ENCODE assay signal across 1 cellular context in the genomic region with DNA sequence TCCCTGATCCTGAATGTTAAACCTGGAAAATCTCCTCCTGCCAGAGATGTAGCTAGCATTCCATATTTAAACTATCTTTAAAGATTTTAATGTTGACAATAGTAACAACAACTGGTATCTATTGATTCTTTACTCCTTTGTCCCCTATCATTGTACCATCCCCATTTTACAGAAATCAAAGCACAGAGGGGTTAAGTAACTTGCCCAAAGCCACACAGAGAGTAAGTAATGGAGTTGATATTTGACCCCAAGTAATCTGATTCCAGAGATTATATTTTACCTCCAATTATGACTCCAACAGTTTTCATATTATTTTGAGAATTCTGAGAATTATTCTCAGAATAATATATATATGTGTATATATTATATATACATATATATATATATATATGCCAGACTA.
TF ChIP-seq lines count a peak whose summit lies in the region.

No MANE protein-coding gene starts in this region.

TF ChIP-seq in HepG2, 621 proteins besides CTCF, POLR2A, EP300 and RAD21:
- TF ChIP-seq ADNP (CRISPR knock-in tag; IDR thresholded peaks at IDR 0.05) (no peak), NBN (conservative IDR thresholded peaks at IDR 0.05) (no peak), ZNF772 (CRISPR knock-in tag; IDR thresholded peaks at IDR 0.05) (no peak), SNAPC2 (CRISPR knock-in tag; IDR thresholded peaks at IDR 0.05) (no peak), MTA3 (CRISPR knock-in tag; IDR thresholded peaks at IDR 0.05) (no peak)
- TF ChIP-seq, protein P1, sequence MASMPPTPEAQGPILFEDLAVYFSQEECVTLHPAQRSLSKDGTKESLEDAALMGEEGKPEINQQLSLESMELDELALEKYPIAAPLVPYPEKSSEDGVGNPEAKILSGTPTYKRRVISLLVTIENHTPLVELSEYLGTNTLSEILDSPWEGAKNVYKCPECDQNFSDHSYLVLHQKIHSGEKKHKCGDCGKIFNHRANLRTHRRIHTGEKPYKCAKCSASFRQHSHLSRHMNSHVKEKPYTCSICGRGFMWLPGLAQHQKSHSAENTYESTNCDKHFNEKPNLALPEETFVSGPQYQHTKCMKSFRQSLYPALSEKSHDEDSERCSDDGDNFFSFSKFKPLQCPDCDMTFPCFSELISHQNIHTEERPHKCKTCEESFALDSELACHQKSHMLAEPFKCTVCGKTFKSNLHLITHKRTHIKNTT (CRISPR knock-in tag; IDR thresholded peaks at IDR 0.05), result no peak
